Comparison of ENCODE assay signal across 9 cellular contexts in the genomic region with DNA sequence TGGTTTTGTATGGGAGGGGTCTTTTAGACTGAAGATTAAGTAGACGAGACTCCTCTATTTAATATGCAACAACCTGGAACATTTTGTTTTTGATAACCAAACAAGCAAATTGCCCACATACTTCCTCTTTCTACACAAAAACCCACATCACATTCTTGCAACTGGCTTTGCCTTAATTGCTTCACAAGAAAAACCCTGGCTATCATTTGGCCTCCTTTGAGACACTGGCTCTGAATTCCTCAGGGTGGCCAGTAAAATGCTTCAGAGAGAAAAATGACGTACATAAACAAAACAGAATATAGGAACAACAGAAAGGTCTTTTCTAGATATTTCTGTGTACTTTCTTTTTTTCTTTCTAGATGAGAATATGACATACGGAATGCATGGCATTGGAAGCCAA.
DNase-seq lines count a peak whose midpoint lies in the region; ATAC-seq and TF ChIP-seq lines count a peak whose summit lies in the region.
"Had no signal": no experiment of that assay in that cellular context is flagged by ENCODE, and none has a peak within 500 bp of the region (broad histone marks: within the 10 kb centered on the region; RNA-seq: fewer than 3 reads in every experiment).

No MANE protein-coding gene starts in this region.

- H3K27me3 ChIP-seq in PC-3 (ENCODE audit: low read length) (no peaks in the 10 kb centered on the region), esophagus muscularis mucosa (no peaks in the 10 kb centered on the region), gastrocnemius medialis (no peaks in the 10 kb centered on the region)
- H3K27me3 ChIP-seq in effector memory CD4-positive, alpha-beta T cell (replicated peaks; ENCODE audit: control insufficient read depth, insufficient read depth, low read length, poor library complexity, severe bottlenecking): no peaks in the 10 kb centered on the region

- no peak for TF ChIP-seq POLR2A in esophagus muscularis mucosa (IDR thresholded peaks at IDR 0.05; ENCODE audit: low read depth)
- no peak for TF ChIP-seq POLR2A in gastrocnemius medialis (IDR thresholded peaks at IDR 0.05)

- no peaks in the 10 kb centered on the region for H3K9me2 ChIP-seq in PC-3 (replicated peaks; ENCODE audit: low read length)

- ATAC-seq in PC-3: no peak
- no peak for ATAC-seq in gastrocnemius medialis
- no peak for ATAC-seq in HG03342 (IDR thresholded peaks at IDR 0.05; ENCODE audit: unreplicated experiment)
- no peak for ATAC-seq in GM19023 (IDR thresholded peaks at IDR 0.05; ENCODE audit: unreplicated experiment)
- ATAC-seq: left colon had no signal

- no peaks in the 10 kb centered on the region for H3F3A ChIP-seq in PC-3 (ENCODE audit: low read length, unreplicated experiment)

- no peak overlapping the region for H3K9ac ChIP-seq in PC-3 (ENCODE audit: low read length)

- no peaks in the 10 kb centered on the region for H3K36me3 ChIP-seq in PC-3 (ENCODE audit: low read depth, low read length)
- H3K36me3 ChIP-seq in esophagus muscularis mucosa: no peaks in the 10 kb centered on the region
- H3K36me3 ChIP-seq in gastrocnemius medialis: no peaks in the 10 kb centered on the region
- H3K36me3 ChIP-seq in effector memory CD4-positive, alpha-beta T cell (ENCODE audit: control insufficient read depth, insufficient read depth, low read length): no peaks in the 10 kb centered on the region

- 77% methylated on average over 3 of the region's 3 CpGs for WGBS in esophagus muscularis mucosa

- DNase-seq in CD1c-positive myeloid dendritic cell (ENCODE audit: extremely low spot score) (peak; percentile 57), PC-3 (no peak), esophagus muscularis mucosa (ENCODE audit: extremely low spot score) (no peak), gastrocnemius medialis (no peak)
- no peak for DNase-seq in effector memory CD4-positive, alpha-beta T cell
- DNase-seq in effector CD4-positive, alpha-beta T cell: no peak

- no peaks in the 10 kb centered on the region for H3K9me3 ChIP-seq in PC-3 (ENCODE audit: low read length)
- no peaks in the 10 kb centered on the region for H3K9me3 ChIP-seq in esophagus muscularis mucosa
- H3K9me3 ChIP-seq in gastrocnemius medialis: no peaks in the 10 kb centered on the region
- H3K9me3 ChIP-seq in effector memory CD4-positive, alpha-beta T cell (ENCODE audit: control insufficient read depth, low read length): no peaks in the 10 kb centered on the region

- intact Hi-C loops in PC-3 (cut with micrococcal nuclease) (loop anchor here (5.0 kb wide), 1 partner anchor 188 kb away; no protein-coding TSS in a partner anchor), esophagus muscularis mucosa (cut with DNase I) (loop anchor here (5.0 kb wide), 1 partner anchor 103 kb away; no protein-coding TSS in a partner anchor), gastrocnemius medialis (cut with DNase I; ENCODE audit: low total_unique reads) (loop anchor here (10.0 kb wide), 2 partner anchors 95 to 365 kb away; no protein-coding TSS in a partner anchor)

- POLR2A ChIA-PET in PC-3 (lab: Charles Lee; ENCODE audit: unreplicated experiment): no interaction called here

- peak overlapping the region; percentile 43; the same call in 1 of the 2 replicates for H3K4me2 ChIP-seq in PC-3 (ENCODE audit: low read length)

- H3K27ac ChIP-seq in PC-3 (ENCODE audit: low read length): peak overlapping the region; percentile 41
- H3K27ac ChIP-seq in esophagus muscularis mucosa (replicated peaks in 1 of 4): peak overlapping the region; percentile 66 to 81 (median 74)
- H3K27ac ChIP-seq in gastrocnemius medialis: peak overlapping the region; percentile 65 to 74 (median 70)
- H3K27ac ChIP-seq in effector memory CD4-positive, alpha-beta T cell (ENCODE audit: insufficient read depth, low read length, poor library complexity, severe bottlenecking): no peak overlapping the region

- H3K4me1 ChIP-seq in PC-3 (ENCODE audit: insufficient read depth, low read length) (peaks cover 29% of the 10 kb centered on the region), esophagus muscularis mucosa (peaks cover 31 to 55% (median 38%) of the 10 kb centered on the region in 4 donors), gastrocnemius medialis (peaks cover 19 to 31% of the 10 kb centered on the region in 2 donors)
- H3K4me1 ChIP-seq in effector memory CD4-positive, alpha-beta T cell (ENCODE audit: control insufficient read depth, insufficient read depth, low read length, poor library complexity, severe bottlenecking): no peaks in the 10 kb centered on the region

- H3K79me2 ChIP-seq in PC-3 (ENCODE audit: low read length): no peaks in the 10 kb centered on the region

- in situ Hi-C loops in gastrocnemius medialis (cut with MboI; ENCODE audit: low sequenced_read_pairs in 4 of 4): no loop called here

- no peak overlapping the region for H2AFZ ChIP-seq in PC-3 (ENCODE audit: low read length)

- no peak for TF ChIP-seq EP300 in esophagus muscularis mucosa (IDR thresholded peaks at IDR 0.05)

- H3K4me3 ChIP-seq in PC-3 (ENCODE audit: low read length): no peak overlapping the region
- H3K4me3 ChIP-seq in esophagus muscularis mucosa: no peak overlapping the region
- no peak overlapping the region for H3K4me3 ChIP-seq in gastrocnemius medialis
- H3K4me3 ChIP-seq in effector memory CD4-positive, alpha-beta T cell (ENCODE audit: insufficient read depth, low read depth, low read length, poor library complexity, severe bottlenecking): no peak overlapping the region

- BruUV-seq in PC-3 (replicated peaks; lab: Mats Ljungman, UMichigan): no TSS peak

- TF ChIP-seq CTCF in PC-3 (conservative IDR thresholded peaks at IDR 0.05; ENCODE audit: low read depth, low read length) (no peak), esophagus muscularis mucosa (IDR thresholded peaks at IDR 0.05) (no peak), gastrocnemius medialis (IDR thresholded peaks at IDR 0.05 in 4 of 5, conservative IDR thresholded peaks at IDR 0.05 in 1 of 5) (no peak)

- CTCF ChIA-PET in PC-3 (lab: Charles Lee): no interaction called here

- no peaks in the 10 kb centered on the region for H4K20me1 ChIP-seq in PC-3 (ENCODE audit: low read length)
